In the genomic region with DNA sequence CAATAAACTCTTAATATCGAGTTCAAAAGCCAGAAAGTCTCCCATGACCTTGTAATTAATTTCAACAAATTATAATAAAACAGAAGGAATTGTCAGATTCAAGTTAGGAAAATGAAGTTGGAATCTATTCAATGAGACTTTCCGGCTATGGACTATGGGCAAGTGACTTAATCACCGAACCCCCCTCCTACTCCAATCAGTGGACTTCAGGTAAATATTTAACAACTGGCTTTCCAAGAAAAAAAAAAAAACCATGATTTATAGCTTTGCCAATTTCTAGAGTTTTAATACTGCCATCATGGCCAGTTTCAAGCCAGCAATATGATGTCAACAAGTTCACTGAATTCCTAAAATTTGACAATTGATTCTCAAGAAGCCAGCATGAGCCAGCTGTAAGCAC, we compare ENCODE assay signal across 4 cellular contexts. TPM values are rescaled to one million over a fixed set of nuclear protein-coding genes. Genes with fewer than 3 reads are reported as not detected.
"Had no signal": no experiment of that assay in that cellular context is flagged by ENCODE, and none has a peak within 500 bp of the region (broad histone marks: within the 10 kb centered on the region; RNA-seq: fewer than 3 reads in every experiment).

No MANE protein-coding gene starts in this region.

- ATAC-seq: GM12878 had no signal

- DNase-seq: GDM1, GF-D8 had no signal

- H3K4me3 ChIP-seq: GM12878 had no signal

RNA-seq across cellular contexts. Expression of a gene that starts 43.8 kb away (rescaled TPM):
- total RNA-seq: G401, GM12878 had no signal
